21 cellular contexts compared by ENCODE assay signal in the genomic region with DNA sequence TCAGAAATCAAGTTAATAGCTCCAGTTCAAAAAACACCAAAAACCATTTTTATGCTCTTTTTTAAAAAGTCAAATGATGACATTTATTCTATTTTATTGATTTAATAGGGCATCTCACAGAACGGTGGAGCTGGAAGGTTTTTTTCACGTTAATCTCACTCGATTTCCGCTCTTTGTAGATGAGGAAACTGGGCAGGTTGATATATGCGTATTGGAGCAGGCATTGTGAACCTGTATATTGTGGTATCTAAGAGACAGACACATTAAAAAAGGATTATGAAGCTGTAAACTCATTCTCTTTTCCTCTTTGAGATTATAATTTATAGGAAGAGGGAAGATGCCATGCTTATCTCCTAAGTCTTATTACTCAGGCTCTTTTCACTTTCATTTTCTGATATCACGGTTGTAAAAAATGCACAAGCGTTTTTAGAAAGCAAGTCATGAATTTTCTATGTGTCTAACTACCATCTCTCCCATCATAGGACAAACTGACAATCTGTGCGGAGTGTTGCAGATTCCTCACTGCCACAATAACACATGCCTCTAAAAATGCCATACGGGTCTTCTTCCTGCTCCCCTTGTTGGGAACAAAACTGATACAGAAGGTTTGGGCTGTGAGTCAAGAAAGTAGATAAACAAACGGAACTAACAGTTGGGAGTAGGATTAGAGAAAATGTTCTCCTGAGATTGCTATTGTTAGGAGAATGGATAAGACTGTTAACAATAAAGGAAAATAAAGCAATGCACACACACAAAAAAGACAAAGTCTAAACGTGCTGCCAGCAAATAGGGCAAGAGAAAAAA.
DNase-seq lines count a peak whose midpoint lies in the region; FAIRE-seq and TF ChIP-seq lines count a peak whose summit lies in the region.
"Had no signal": no experiment of that assay in that cellular context is flagged by ENCODE, and none has a peak within 500 bp of the region (broad histone marks: within the 10 kb centered on the region; RNA-seq: fewer than 3 reads in every experiment).

No MANE protein-coding gene starts in this region.

- POLR2A ChIA-PET in endothelial cell of umbilical vein (lab: Charles Lee) = no interaction called here

- H3K23ac ChIP-seq in trophoblast cell (ENCODE audit: low read length) = no peak overlapping the region

- no peak overlapping the region for H2AK5ac ChIP-seq in trophoblast cell (ENCODE audit: low read length)

- H3K27me3 ChIP-seq in HAP-1 (ENCODE audit: low read depth) (no peaks in the 10 kb centered on the region), SJSA1 (replicated peaks) (no peaks in the 10 kb centered on the region), endothelial cell of umbilical vein (ENCODE audit: control insufficient read depth in 2 of 2, insufficient read depth in 2 of 2, low read length in 2 of 2) (no peaks in the 10 kb centered on the region), trophoblast cell (ENCODE audit: insufficient read depth, low read length) (no peaks in the 10 kb centered on the region)
- H3K27me3 ChIP-seq: spleen had no signal

- peak overlapping the region; percentile 7; the same call in 1 of the 2 replicates for H3K4me3 ChIP-seq in HAP-1
- peak overlapping the region; percentile 12; the same call in 1 of the 2 replicates for H3K4me3 ChIP-seq in SJSA1
- H3K4me3 ChIP-seq in endothelial cell of umbilical vein (replicated peaks in 1 of 3; ENCODE audit: insufficient read depth in 1 of 3, low read depth in 1 of 3, low read length in 3 of 3) = peak overlapping the region; percentile 2 to 72 (median 25)
- no peak overlapping the region for H3K4me3 ChIP-seq in trophoblast cell (ENCODE audit: low read depth, low read length)

- in situ Hi-C loops in HAP-1 (cut with MboI; ENCODE audit: low sequenced_read_pairs) = no loop called here

- intact Hi-C loops in endothelial cell of umbilical vein (cut with micrococcal nuclease) = no loop called here

- no peaks in the 10 kb centered on the region for H3K9me1 ChIP-seq in endothelial cell of umbilical vein (replicated peaks; ENCODE audit: control insufficient read depth, extremely low read depth, insufficient read depth, low read length)

- no peaks in the 10 kb centered on the region for H4K20me1 ChIP-seq in endothelial cell of umbilical vein (replicated peaks; ENCODE audit: control insufficient read depth, extremely low read depth, insufficient read depth, low read length)

- H4K91ac ChIP-seq in trophoblast cell (ENCODE audit: low read depth, low read length) = no peak overlapping the region

- no peak overlapping the region for H4K12ac ChIP-seq in trophoblast cell (ENCODE audit: low read depth, low read length)

- H3K79me1 ChIP-seq in trophoblast cell (ENCODE audit: low read length) = no peaks in the 10 kb centered on the region

- H2BK120ac ChIP-seq in trophoblast cell (ENCODE audit: insufficient read depth, low read length, poor library complexity) = no peak overlapping the region

- H3K79me2 ChIP-seq in endothelial cell of umbilical vein (ENCODE audit: control insufficient read depth, insufficient read depth, low read length) (no peaks in the 10 kb centered on the region), trophoblast cell (ENCODE audit: control insufficient read depth, insufficient read depth, low read length, poor library complexity) (no peaks in the 10 kb centered on the region)
- H3K79me2 ChIP-seq: parathyroid adenoma had no signal

- H3K9me3 ChIP-seq in HAP-1 = peaks cover 6% of the 10 kb centered on the region; the same call in 1 of the 2 replicates
- H3K9me3 ChIP-seq in SJSA1 (replicated peaks) = peaks cover 5% of the 10 kb centered on the region
- H3K9me3 ChIP-seq in endothelial cell of umbilical vein (replicated peaks; ENCODE audit: control insufficient read depth, insufficient read depth, low read length) = no peaks in the 10 kb centered on the region
- H3K9me3 ChIP-seq in trophoblast cell (ENCODE audit: insufficient read depth, low read depth, low read length) = no peaks in the 10 kb centered on the region

- no peak for FAIRE-seq in endothelial cell of umbilical vein (lab: Jason Lieb, UNC)
- FAIRE-seq: endometrium, H54 had no signal

- H3K4ac ChIP-seq in trophoblast cell (ENCODE audit: low read depth, low read length) = no peak overlapping the region

- TF ChIP-seq CTCF in endothelial cell of umbilical vein (IDR thresholded peaks at IDR 0.05; ENCODE audit: extremely low read depth in 1 of 2, insufficient read depth in 1 of 2, low read depth in 1 of 2, low read length in 2 of 2) = no peak

- dilution Hi-C loops in endothelial cell of umbilical vein (cut with MboI; ENCODE audit: extremely low pct_ligation_motif_present, low sequenced_read_pairs) = no loop called here

- peaks cover 11% of the 10 kb centered on the region for H3K4me1 ChIP-seq in HAP-1
- no peaks in the 10 kb centered on the region for H3K4me1 ChIP-seq in SJSA1 (replicated peaks)
- no peaks in the 10 kb centered on the region for H3K4me1 ChIP-seq in endothelial cell of umbilical vein (ENCODE audit: control insufficient read depth, extremely low read depth, insufficient read depth, low read length)
- H3K4me1 ChIP-seq in trophoblast cell (ENCODE audit: control insufficient read depth in 1 of 2, insufficient read depth in 2 of 2, low read length in 2 of 2) = no peaks in the 10 kb centered on the region
- H3K4me1 ChIP-seq: parathyroid adenoma, spleen had no signal

- no CpG with 5 or more reads among the region's 11 CpGs for WGBS in trophoblast cell (ENCODE audit: extremely low coverage, insufficient coverage, insufficient read length)

- H3K14ac ChIP-seq in trophoblast cell (ENCODE audit: low read length) = no peak overlapping the region

- H3K27ac ChIP-seq in SJSA1 = 0 out of 2 replicates have a peak overlapping the region, but pooled peaks have one; percentile 5
- no peak overlapping the region for H3K27ac ChIP-seq in endothelial cell of umbilical vein (ENCODE audit: insufficient read depth, low read depth, low read length)
- no peak overlapping the region for H3K27ac ChIP-seq in trophoblast cell (ENCODE audit: low read depth, low read length)
- H3K27ac ChIP-seq: parathyroid adenoma, spleen had no signal

- H2BK5ac ChIP-seq in trophoblast cell (ENCODE audit: low read depth, low read length, poor library complexity) = no peak overlapping the region

- H3K36me3 ChIP-seq in HAP-1 (replicated peaks) = no peaks in the 10 kb centered on the region
- no peaks in the 10 kb centered on the region for H3K36me3 ChIP-seq in SJSA1
- no peaks in the 10 kb centered on the region for H3K36me3 ChIP-seq in endothelial cell of umbilical vein (ENCODE audit: control insufficient read depth in 2 of 2, extremely low read depth in 1 of 2, insufficient read depth in 2 of 2, low read length in 2 of 2)
- H3K36me3 ChIP-seq in trophoblast cell (ENCODE audit: control insufficient read depth in 1 of 2, insufficient read depth in 2 of 2, low read length in 2 of 2) = no peaks in the 10 kb centered on the region
- H3K36me3 ChIP-seq: spleen had no signal

- peak overlapping the region; percentile 64 for H3K4me2 ChIP-seq in endothelial cell of umbilical vein (ENCODE audit: insufficient read depth, low read length)
- H3K4me2 ChIP-seq in trophoblast cell (ENCODE audit: low read length) = no peak overlapping the region

- DNase-seq in HAP-1 (ENCODE audit: low spot score in 2 of 2) = peak; percentile 9 to 53
- peak in 1 of 2 experiments; percentile 24 for DNase-seq in SJSA1 (ENCODE audit: low read depth in 1 of 2, low spot score in 2 of 2)
- peak; percentile 10 for DNase-seq in endothelial cell of umbilical vein (ENCODE audit: low read depth, low spot score)
- peak; percentile 5 to 26 for DNase-seq in trophoblast cell
- no peak for DNase-seq in SW480 (ENCODE audit: low spot score)
- no peak for DNase-seq in NCI-H146 (lab: John Stamatoyannopoulos, UW)
- DNase-seq in nucleus accumbens (lab: John Stamatoyannopoulos, UW) = no peak
- DNase-seq in kidney glomerular epithelial cell (lab: John Stamatoyannopoulos, UW) = no peak
- DNase-seq: activated CD4-positive, CD25-positive, alpha-beta regulatory T cell treated with anti-CD3 and anti-CD28 coated beads, Interleukin-2, amount 50 U/mL, for 72 hours; activated CD8-positive, alpha-beta memory T cell treated with anti-CD3 and anti-CD28 coated beads, Interleukin-2, amount 50 U/mL, for 48 hours; CD4-positive, CD25-positive, alpha-beta regulatory T cell; EL; islet precursor cell; midbrain; NCI-H1105; NCI-H446 treated with DMSO at 0.1 percent for 48 hours; spleen; stimulated activated naive CD4-positive, alpha-beta T cell treated with Interleukin-2 at 50 U/mL for 16 hours had no signal

- no peak for TF ChIP-seq POLR2A in endothelial cell of umbilical vein (IDR thresholded peaks at IDR 0.05; ENCODE audit: low read depth, low read length)

- CTCF ChIA-PET in endothelial cell of umbilical vein (lab: Charles Lee) = no interaction called here

- H2AFZ ChIP-seq in endothelial cell of umbilical vein (ENCODE audit: low read depth, low read length) (peak overlapping the region; percentile 34), trophoblast cell (ENCODE audit: insufficient read depth, low read length, poor library complexity) (no peak overlapping the region)
- H2AFZ ChIP-seq: parathyroid adenoma had no signal

- BruUV-seq in endothelial cell of umbilical vein (replicated peaks; lab: Mats Ljungman, UMichigan) = no TSS peak

- H4K8ac ChIP-seq in trophoblast cell (ENCODE audit: low read depth, low read length) = no peak overlapping the region

- H3K9ac ChIP-seq in endothelial cell of umbilical vein (replicated peaks; ENCODE audit: extremely low read depth, insufficient read depth, low read length) = peak overlapping the region; percentile 23
- H3K9ac ChIP-seq in trophoblast cell (ENCODE audit: low read length) = no peak overlapping the region
- H3K9ac ChIP-seq: parathyroid adenoma had no signal

- H2BK12ac ChIP-seq in trophoblast cell (ENCODE audit: low read length) = no peak overlapping the region

- no peak overlapping the region for H3K18ac ChIP-seq in trophoblast cell (ENCODE audit: low read length)

TF ChIP-seq in endothelial cell of umbilical vein, 7 proteins besides CTCF, POLR2A, EP300 and RAD21:
- TF ChIP-seq JUN (IDR thresholded peaks at IDR 0.05; ENCODE audit: borderline replicate concordance, insufficient read depth, insufficient read length, low read depth) (no peak), MYC (IDR thresholded peaks at IDR 0.05; ENCODE audit: low read depth, low read length) (no peak), EZH2 (IDR thresholded peaks at IDR 0.05; ENCODE audit: borderline replicate concordance, low read depth, low read length, severe bottlenecking) (no peak), GATA2 (IDR thresholded peaks at IDR 0.05; ENCODE audit: insufficient read depth, insufficient read length, low read depth, low read length) (no peak), POLR2AphosphoS5 (IDR thresholded peaks at IDR 0.05; ENCODE audit: insufficient read depth, low read depth, low read length) (no peak), FOS (IDR thresholded peaks at IDR 0.05; ENCODE audit: borderline replicate concordance, insufficient read depth, low read length) (no peak)
- TF ChIP-seq, protein P1, sequence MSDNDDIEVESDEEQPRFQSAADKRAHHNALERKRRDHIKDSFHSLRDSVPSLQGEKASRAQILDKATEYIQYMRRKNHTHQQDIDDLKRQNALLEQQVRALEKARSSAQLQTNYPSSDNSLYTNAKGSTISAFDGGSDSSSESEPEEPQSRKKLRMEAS (IDR thresholded peaks at IDR 0.05; ENCODE audit: insufficient read depth, insufficient read length) = no peak

Comparison
In these comparisons a context has a peak if more than half of its experiments do, and no peak if none do; other contexts are left out.
1. DNase-seq: peak in HAP-1 (2 of 2), endothelial cell of umbilical vein (single experiment) and trophoblast cell (2 of 2); none in SW480 (single experiment), NCI-H146 (single experiment), nucleus accumbens (0 of 56) and kidney glomerular epithelial cell (single experiment).